13 cellular contexts compared by ENCODE assay signal in genomic region chr22:38109391-38110000, GRCh38. TPM values are rescaled to one million over a fixed set of nuclear protein-coding genes. Genes with fewer than 3 reads are reported as not detected.
A peak's percentile ranks its signal among the peaks of the same experiment; 100 is the strongest.
DNase-seq lines count a peak whose midpoint lies in the region; ATAC-seq and TF ChIP-seq lines count a peak whose summit lies in the region.
"Had no signal": no experiment of that assay in that cellular context is flagged by ENCODE, and none has a peak within 500 bp of the region (broad histone marks: within the 10 kb centered on the region; RNA-seq: fewer than 3 reads in every experiment).

No MANE protein-coding gene starts in this region.

- no peaks in the 10 kb centered on the region for H3K4me1 Mint-ChIP-seq in activated B cell treated with CpG ODN at 0.5 μM for 24 hours

- H2AK5ac ChIP-seq in mesendoderm (ENCODE audit: low read length), result no peak overlapping the region

- H4K5ac ChIP-seq in mesendoderm (ENCODE audit: low read length), result no peak overlapping the region

- no peak overlapping the region for H3K4me3 Mint-ChIP-seq in activated B cell treated with CpG ODN at 0.5 μM for 24 hours

- no peak overlapping the region for H3K56ac ChIP-seq in mesendoderm (ENCODE audit: low read length)

- no peak overlapping the region for H3K18ac ChIP-seq in mesendoderm (ENCODE audit: low read length)

- H2BK5ac ChIP-seq in mesendoderm (ENCODE audit: low read length), result no peak overlapping the region

- H4K8ac ChIP-seq in mesendoderm (ENCODE audit: low read depth, low read length), result no peak overlapping the region

- CTCF ChIA-PET in activated B cell treated with CpG ODN at 0.5 μM for 24 hours (lab: Charles Lee), result no interaction called here

- H3K4ac ChIP-seq in mesendoderm (ENCODE audit: low read depth, low read length), result no peak overlapping the region

- no peaks in the 10 kb centered on the region for H3K4me1 ChIP-seq in mesendoderm (ENCODE audit: control insufficient read depth, low read depth, low read length)

- intact Hi-C loops in activated B cell treated with CpG ODN at 0.5 μM for 24 hours (cut with micrococcal nuclease), result no loop called here

- H2BK120ac ChIP-seq in mesendoderm (ENCODE audit: low read depth, low read length), result no peak overlapping the region

- no peaks in the 10 kb centered on the region for H3K27me3 Mint-ChIP-seq in activated B cell treated with CpG ODN at 0.5 μM for 24 hours

- no peak overlapping the region for H3K27ac ChIP-seq in mesendoderm (ENCODE audit: low read depth, low read length)
- H3K27ac ChIP-seq: breast epithelium, vagina had no signal

- H3K27me3 ChIP-seq in mesendoderm (ENCODE audit: insufficient read depth, low read length, poor library complexity), result no peaks in the 10 kb centered on the region
- H3K27me3 ChIP-seq: breast epithelium, MG63, vagina had no signal

- no peaks in the 10 kb centered on the region for H3K9me3 Mint-ChIP-seq in activated B cell treated with CpG ODN at 0.5 μM for 24 hours

- no peaks in the 10 kb centered on the region for H3K79me1 ChIP-seq in mesendoderm (ENCODE audit: low read length)

- peaks cover 2% of the 10 kb centered on the region for H3K36me3 Mint-ChIP-seq in activated B cell treated with CpG ODN at 0.5 μM for 24 hours (ENCODE audit: low read depth)

- DNase-seq in ACHN (peak; percentile 9), Caki2 (ENCODE audit: low read depth) (peak; percentile 18), activated B cell treated with CpG ODN at 0.5 μM for 24 hours (no peak), mesendoderm (peak; percentile 71), SHP77 treated with DMSO at 0.1 percent for 48 hours (lab: John Stamatoyannopoulos, UW) (no peak), NCI-H524 (lab: John Stamatoyannopoulos, UW) (no peak), left lobe of liver (ENCODE audit: low spot score) (no peak)
- DNase-seq: activated T-cell treated with anti-CD3 and anti-CD28 coated beads, Interleukin-2, amount 50 U/mL, for 1 hour; MG63 had no signal

- WGBS in mesendoderm (ENCODE audit: extremely low coverage, insufficient coverage, low lambda C conversion rate), result no CpG with 5 or more reads among the region's 22 CpGs

- no peak overlapping the region for H3K23ac ChIP-seq in mesendoderm (ENCODE audit: low read length)

- in situ Hi-C loops in ACHN (cut with HindIII; ENCODE audit: low pct_ligation_motif_present, low pct_unique_long_range_greater_than_20kb, low sequenced_read_pairs), result no loop called here
- in situ Hi-C loops in Caki2 (cut with HindIII; ENCODE audit: low pct_unique_long_range_greater_than_20kb, low sequenced_read_pairs), result no loop called here

- no peaks in the 10 kb centered on the region for H3K36me3 ChIP-seq in mesendoderm (ENCODE audit: control insufficient read depth, insufficient read depth, low read length)
- H3K36me3 ChIP-seq: breast epithelium, MG63, vagina had no signal

- ATAC-seq in activated B cell treated with CpG ODN at 0.5 μM for 24 hours (ENCODE audit: low read depth) (no peak), GM21447 (IDR thresholded peaks at IDR 0.05; ENCODE audit: unreplicated experiment) (no peak), left lobe of liver (no peak)

- no peak overlapping the region for H3K4me2 ChIP-seq in mesendoderm (ENCODE audit: low read length)

- H2BK15ac ChIP-seq in mesendoderm (replicated peaks; ENCODE audit: low read depth), result no peak overlapping the region

- no peak overlapping the region for H3K9ac ChIP-seq in mesendoderm (ENCODE audit: low read length)

- H3K79me2 ChIP-seq in mesendoderm (ENCODE audit: control insufficient read depth, insufficient read depth, low read length), result no peaks in the 10 kb centered on the region

- TF ChIP-seq CTCF in activated B cell treated with CpG ODN at 0.5 μM for 24 hours (IDR thresholded peaks at IDR 0.05), result no peak

- H3K27ac Mint-ChIP-seq in activated B cell treated with CpG ODN at 0.5 μM for 24 hours, result peak overlapping the region; percentile 56

- no peak overlapping the region for H3K4me3 ChIP-seq in mesendoderm (ENCODE audit: low read length)
- H3K4me3 ChIP-seq: breast epithelium, MG63, vagina had no signal

- POLR2A ChIA-PET in activated B cell treated with CpG ODN at 0.5 μM for 24 hours (lab: Charles Lee), result no interaction called here

RNA-seq across cellular contexts. Expression of gene BAIAP2L2, which starts 1.0 kb away (rescaled TPM):
- 4.0 and 8.1 TPM in 2 replicates for total RNA-seq in Caki2 (2014; rRNA removed; shearing (Covaris generic); ENCODE audit: low replicate concordance)
- total RNA-seq in activated B cell treated with CpG ODN at 0.5 μM for 24 hours (0.34 and 0.64 TPM in 2 replicates), left lobe of liver (1.1 TPM)
- 3.9 TPM for polyA plus RNA-seq in mesendoderm (2013, experiment 1 of 2)
- 4.0 TPM for polyA plus RNA-seq in mesendoderm (2013, experiment 2 of 2)
- total RNA-seq: skeletal muscle tissue, vagina had no signal

RNA-seq across cellular contexts. Expression of gene SLC16A8, which starts 25.5 kb away (rescaled TPM):
- total RNA-seq in Caki2 (2014; rRNA removed; shearing (Covaris generic); ENCODE audit: low replicate concordance), result not detected in 2 replicates
- total RNA-seq in activated B cell treated with CpG ODN at 0.5 μM for 24 hours (not detected in 2 replicates), left lobe of liver (not detected)
- 0.08 TPM for polyA plus RNA-seq in mesendoderm (2013, experiment 1 of 2)
- polyA plus RNA-seq in mesendoderm (2013, experiment 2 of 2), result 0.20 TPM

RNA-seq across cellular contexts. Expression of gene PICK1, which starts 52.3 kb away (rescaled TPM):
- total RNA-seq in Caki2 (2014; rRNA removed; shearing (Covaris generic); ENCODE audit: low replicate concordance), result 11.1 and 30.8 TPM in 2 replicates
- total RNA-seq in activated B cell treated with CpG ODN at 0.5 μM for 24 hours, result 21.5 and 25.5 TPM in 2 replicates
- polyA plus RNA-seq in mesendoderm (2013, experiment 1 of 2), result 13.2 TPM
- 11.8 TPM for polyA plus RNA-seq in mesendoderm (2013, experiment 2 of 2)
- total RNA-seq in left lobe of liver, result 16.8 TPM

Comparison
In these comparisons a context has a peak if more than half of its experiments do, and no peak if none do; other contexts are left out.
1. DNase-seq: peak in ACHN (single experiment), Caki2 (single experiment) and mesendoderm (single experiment); none in activated B cell treated with CpG ODN at 0.5 μM for 24 hours (single experiment), SHP77 treated with DMSO at 0.1 percent for 48 hours (single experiment), NCI-H524 (0 of 2) and left lobe of liver (single experiment).